10 cellular contexts compared by ENCODE assay signal in genomic region chr1:192538407-192539311, GRCh38. TPM values are rescaled to one million over a fixed set of nuclear protein-coding genes. Genes with fewer than 3 reads are reported as not detected.
A peak's percentile ranks its signal among the peaks of the same experiment; 100 is the strongest.
DNase-seq lines count a peak whose midpoint lies in the region; ATAC-seq and TF ChIP-seq lines count a peak whose summit lies in the region.
"Had no signal": no experiment of that assay in that cellular context is flagged by ENCODE, and none has a peak within 500 bp of the region (broad histone marks: within the 10 kb centered on the region; RNA-seq: fewer than 3 reads in every experiment).

No MANE protein-coding gene starts in this region.

- DNase-seq in CD8-positive, alpha-beta memory T cell: peak in 2 of 5 donors; percentile 66 to 76
- DNase-seq in astrocyte of the cerebellum (ENCODE audit: low read depth): peak; percentile 66
- DNase-seq in natural killer cell treated with Interleukin-12 subunit alpha and Interleukin-12 subunit beta and Interleukin-15 and Interleukin-18, amount 100 ng/mL, for 72 hours (ENCODE audit: low spot score): no peak
- DNase-seq in NCI-H1417 (lab: John Stamatoyannopoulos, UW): no peak
- DNase-seq in KBM-7: no peak
- no peak for DNase-seq in DMS 273 treated with DMSO at 0.1 percent for 48 hours (lab: John Stamatoyannopoulos, UW)

- in situ Hi-C loops in astrocyte of the cerebellum (cut with HindIII; ENCODE audit: low sequenced_read_pairs) (no loop called here), KBM-7 (cut with MboI; ENCODE audit: low pct_unique_long_range_greater_than_20kb, low sequenced_read_pairs) (no loop called here)

- H3K36me3 Mint-ChIP-seq in CD8-positive, alpha-beta memory T cell: peaks cover 0 to 4% (median 0%) of the 10 kb centered on the region in 3 donors
- H3K36me3 Mint-ChIP-seq in natural killer cell treated with Interleukin-12 subunit alpha and Interleukin-12 subunit beta and Interleukin-15 and Interleukin-18, amount 100 ng/mL, for 72 hours: peaks cover 8% of the 10 kb centered on the region

- peak overlapping the region; percentile 67 to 96 (median 89) for H3K27ac Mint-ChIP-seq in CD8-positive, alpha-beta memory T cell
- peak overlapping the region; percentile 63 to 94 for H3K27ac Mint-ChIP-seq in natural killer cell treated with Interleukin-12 subunit alpha and Interleukin-12 subunit beta and Interleukin-15 and Interleukin-18, amount 100 ng/mL, for 72 hours

- peaks cover 32 to 58% (median 46%) of the 10 kb centered on the region in 3 donors for H3K4me1 Mint-ChIP-seq in CD8-positive, alpha-beta memory T cell
- H3K4me1 Mint-ChIP-seq in natural killer cell treated with Interleukin-12 subunit alpha and Interleukin-12 subunit beta and Interleukin-15 and Interleukin-18, amount 100 ng/mL, for 72 hours (ENCODE audit: low read depth in 2 of 2): peaks cover 62 to 68% of the 10 kb centered on the region in 2 donors

- H3K9me3 ChIP-seq in CD8-positive, alpha-beta memory T cell (ENCODE audit: low read length): no peaks in the 10 kb centered on the region

- POLR2A ChIA-PET in CD8-positive, alpha-beta memory T cell (lab: Charles Lee): interaction anchor here (0.7 kb wide), 1 partner anchor 61 kb away, joined by 6 read pairs; no protein-coding TSS in a partner anchor

- CTCF ChIA-PET in CD8-positive, alpha-beta memory T cell (lab: Charles Lee): interaction anchor here (1.0 to 1.5 kb wide), 3 partner anchors 9 to 36 kb away, joined by 3 read pairs; no protein-coding TSS in a partner anchor

- no peaks in the 10 kb centered on the region for H3K9me3 Mint-ChIP-seq in CD8-positive, alpha-beta memory T cell
- peaks cover under 1% of the 10 kb centered on the region for H3K9me3 Mint-ChIP-seq in natural killer cell treated with Interleukin-12 subunit alpha and Interleukin-12 subunit beta and Interleukin-15 and Interleukin-18, amount 100 ng/mL, for 72 hours

- ATAC-seq in GM19468 (IDR thresholded peaks at IDR 0.05; ENCODE audit: extremely low read depth, unreplicated experiment) (peak; percentile 80), HG03469 (IDR thresholded peaks at IDR 0.05; ENCODE audit: unreplicated experiment) (peak; percentile 87)
- peak in 1 of 2 donors; percentile 60 for ATAC-seq in natural killer cell treated with Interleukin-12 subunit alpha and Interleukin-12 subunit beta and Interleukin-15 and Interleukin-18, amount 100 ng/mL, for 72 hours

- peaks cover 19% of the 10 kb centered on the region for H3K4me1 ChIP-seq in CD8-positive, alpha-beta memory T cell (ENCODE audit: insufficient read depth, low read length)

- H3K36me3 ChIP-seq in CD8-positive, alpha-beta memory T cell (ENCODE audit: insufficient read depth, low read length): no peaks in the 10 kb centered on the region

- no peak overlapping the region for H3K4me3 ChIP-seq in CD8-positive, alpha-beta memory T cell (ENCODE audit: low read length)
- no peak overlapping the region for H3K4me3 ChIP-seq in astrocyte of the cerebellum (ENCODE audit: low read depth, low read length)

- no peaks in the 10 kb centered on the region for H3K27me3 Mint-ChIP-seq in CD8-positive, alpha-beta memory T cell
- H3K27me3 Mint-ChIP-seq in natural killer cell treated with Interleukin-12 subunit alpha and Interleukin-12 subunit beta and Interleukin-15 and Interleukin-18, amount 100 ng/mL, for 72 hours: no peaks in the 10 kb centered on the region

- H3K4me3 Mint-ChIP-seq in CD8-positive, alpha-beta memory T cell: peak overlapping the region; percentile 5 to 70 (median 63)
- peak overlapping the region; percentile 63 for H3K4me3 Mint-ChIP-seq in natural killer cell treated with Interleukin-12 subunit alpha and Interleukin-12 subunit beta and Interleukin-15 and Interleukin-18, amount 100 ng/mL, for 72 hours

- H3K27ac ChIP-seq in CD8-positive, alpha-beta memory T cell (ENCODE audit: low read depth, low read length): no peak overlapping the region

- TF ChIP-seq CTCF in astrocyte of the cerebellum (IDR thresholded peaks at IDR 0.05; ENCODE audit: low read depth, low read length, missing control alignments): no peak

- H3K27me3 ChIP-seq in CD8-positive, alpha-beta memory T cell (ENCODE audit: insufficient read depth, low read length, poor library complexity, severe bottlenecking): no peaks in the 10 kb centered on the region

RNA-seq across cellular contexts. Expression of gene RGS1, which starts 36.9 kb away (rescaled TPM):
- 10 to 100 TPM; 56.8 to 59.6 TPM for total RNA-seq in CD8-positive, alpha-beta memory T cell
- polyA plus RNA-seq in CD8-positive, alpha-beta memory T cell: 82.9 TPM
- 100 to 1,000 TPM in 1 of 2 donors, 10 to 100 TPM in 1; 67.6 to 143 TPM for total RNA-seq in natural killer cell treated with Interleukin-12 subunit alpha and Interleukin-12 subunit beta and Interleukin-15 and Interleukin-18, amount 100 ng/mL, for 72 hours
- total RNA-seq: HT1080, kidney epithelial cell had no signal
